19 cellular contexts compared by ENCODE assay signal in genomic region chrX:40808203-40808602, GRCh38.
DNase-seq lines count a peak whose midpoint lies in the region; ATAC-seq, FAIRE-seq and TF ChIP-seq lines count a peak whose summit lies in the region.
"Had no signal": no experiment of that assay in that cellular context is flagged by ENCODE, and none has a peak within 500 bp of the region (broad histone marks: within the 10 kb centered on the region; RNA-seq: fewer than 3 reads in every experiment).

No MANE protein-coding gene starts in this region.

- H3K27ac Mint-ChIP-seq in astrocyte (ENCODE audit: unreplicated experiment) (no peak overlapping the region), osteocyte (ENCODE audit: unreplicated experiment) (no peak overlapping the region)
- no peak overlapping the region for H3K27ac Mint-ChIP-seq in stimulated activated naive B cell treated with anti-CD40 and anti-IgM and Interleukin-4, amounts not matched to agents 10 μg/mL and 1 μg/mL and 100 μg/mL, for 72 hours
- H3K27ac Mint-ChIP-seq: B cell; CD4-positive, alpha-beta T cell; CD8-positive, alpha-beta T cell had no signal

- ATAC-seq in stimulated activated naive B cell treated with anti-CD40 and anti-IgM and Interleukin-4, amounts not matched to agents 10 μg/mL and 1 μg/mL and 100 μg/mL, for 72 hours (replicated peaks), result peak; percentile 70 to 74
- no peak for ATAC-seq in HG02970 (IDR thresholded peaks at IDR 0.05; ENCODE audit: low FRiP score, unreplicated experiment)
- ATAC-seq: CD8-positive, alpha-beta T cell had no signal

- H3K27me3 ChIP-seq in astrocyte (ENCODE audit: insufficient read depth, low read length), result no peaks in the 10 kb centered on the region

- H3K9me3 Mint-ChIP-seq in astrocyte (ENCODE audit: unreplicated experiment) (peaks cover 1% of the 10 kb centered on the region), osteocyte (ENCODE audit: unreplicated experiment) (no peaks in the 10 kb centered on the region)
- no peaks in the 10 kb centered on the region for H3K9me3 Mint-ChIP-seq in stimulated activated naive B cell treated with anti-CD40 and anti-IgM and Interleukin-4, amounts not matched to agents 10 μg/mL and 1 μg/mL and 100 μg/mL, for 72 hours
- H3K9me3 Mint-ChIP-seq: CD4-positive, alpha-beta T cell; CD8-positive, alpha-beta T cell had no signal

- no peak overlapping the region for H3K4me2 ChIP-seq in astrocyte (ENCODE audit: low read length)
- H3K4me2 ChIP-seq: A549; BLaER1 treated with 17β-estradiol and CSF1 and Interleukin-3, amounts not matched to agents 10 nM and 100 nM had no signal

- no peaks in the 10 kb centered on the region for H3K36me3 ChIP-seq in astrocyte (ENCODE audit: insufficient read depth, low read length)
- H3K36me3 ChIP-seq: BLaER1 treated with 17β-estradiol and CSF1 and Interleukin-3, amounts not matched to agents 10 nM and 100 nM had no signal

- H3K27me3 Mint-ChIP-seq in astrocyte (ENCODE audit: low read depth, unreplicated experiment) (no peaks in the 10 kb centered on the region), osteocyte (ENCODE audit: unreplicated experiment) (no peaks in the 10 kb centered on the region)
- peaks cover 0 to 15% of the 10 kb centered on the region in 2 donors for H3K27me3 Mint-ChIP-seq in stimulated activated naive B cell treated with anti-CD40 and anti-IgM and Interleukin-4, amounts not matched to agents 10 μg/mL and 1 μg/mL and 100 μg/mL, for 72 hours
- H3K27me3 Mint-ChIP-seq: B cell; CD4-positive, alpha-beta T cell had no signal

- no peak for DNase-seq in astrocyte (ENCODE audit: low read depth)
- DNase-seq in osteocyte (ENCODE audit: extremely low spot score, unreplicated experiment), result peak; percentile 15
- DNase-seq in stimulated activated naive B cell treated with anti-CD40 and anti-IgM and Interleukin-4, amounts not matched to agents 10 μg/mL and 1 μg/mL and 100 μg/mL, for 72 hours, result no peak
- DNase-seq in T-helper 1 cell, result no peak
- DNase-seq: AML-193; Caco-2; Calu3; CD4-positive, alpha-beta T cell; CD8-positive, alpha-beta T cell; DMS79 treated with DMSO at 0.1 percent for 48 hours; GF-D8 had no signal

- H3K9me3 ChIP-seq in astrocyte (ENCODE audit: insufficient read depth, low read depth, low read length), result no peaks in the 10 kb centered on the region
- H3K9me3 ChIP-seq: A549, Caco-2 had no signal

- H4K20me1 ChIP-seq in astrocyte (ENCODE audit: insufficient read depth, low read length), result no peaks in the 10 kb centered on the region
- H4K20me1 ChIP-seq: BLaER1 treated with 17β-estradiol and CSF1 and Interleukin-3, amounts not matched to agents 10 nM and 100 nM had no signal

- no peak overlapping the region for H3K27ac ChIP-seq in astrocyte (ENCODE audit: low read depth, low read length)
- H3K27ac ChIP-seq: 22Rv1; A549; BLaER1 treated with 17β-estradiol and CSF1 and Interleukin-3, amounts not matched to agents 10 nM and 100 nM; C4-2B had no signal

- TF ChIP-seq CTCF in astrocyte (IDR thresholded peaks at IDR 0.05; ENCODE audit: insufficient read depth, low read depth, low read length) (no peak), osteocyte (IDR thresholded peaks at IDR 0.05) (no peak)

- H3K79me2 ChIP-seq in astrocyte (ENCODE audit: insufficient read depth, low read length), result no peaks in the 10 kb centered on the region

- H2AFZ ChIP-seq in astrocyte (ENCODE audit: low read depth, low read length), result no peak overlapping the region

- no peak overlapping the region for H3K9ac ChIP-seq in astrocyte (ENCODE audit: low read length)
- H3K9ac ChIP-seq: BLaER1 treated with 17β-estradiol and CSF1 and Interleukin-3, amounts not matched to agents 10 nM and 100 nM had no signal

- H3K4me1 Mint-ChIP-seq in astrocyte (ENCODE audit: low read depth, unreplicated experiment) (no peaks in the 10 kb centered on the region), osteocyte (ENCODE audit: unreplicated experiment) (no peaks in the 10 kb centered on the region)
- H3K4me1 Mint-ChIP-seq in stimulated activated naive B cell treated with anti-CD40 and anti-IgM and Interleukin-4, amounts not matched to agents 10 μg/mL and 1 μg/mL and 100 μg/mL, for 72 hours, result peaks cover 9 to 12% of the 10 kb centered on the region in 2 donors
- H3K4me1 Mint-ChIP-seq: B cell had no signal

- H3K4me1 ChIP-seq in astrocyte (ENCODE audit: insufficient read depth, low read length), result no peaks in the 10 kb centered on the region
- H3K4me1 ChIP-seq: A549, Caco-2 had no signal

- no peak overlapping the region for H3K4me3 Mint-ChIP-seq in astrocyte (ENCODE audit: unreplicated experiment)
- no peak overlapping the region for H3K4me3 Mint-ChIP-seq in osteocyte (ENCODE audit: unreplicated experiment)
- no peak overlapping the region for H3K4me3 Mint-ChIP-seq in stimulated activated naive B cell treated with anti-CD40 and anti-IgM and Interleukin-4, amounts not matched to agents 10 μg/mL and 1 μg/mL and 100 μg/mL, for 72 hours
- H3K4me3 Mint-ChIP-seq: B cell; CD4-positive, alpha-beta T cell; CD8-positive, alpha-beta T cell had no signal

- H3K36me3 Mint-ChIP-seq in astrocyte (ENCODE audit: low read depth, unreplicated experiment) (no peaks in the 10 kb centered on the region), osteocyte (ENCODE audit: unreplicated experiment) (no peaks in the 10 kb centered on the region)
- no peaks in the 10 kb centered on the region for H3K36me3 Mint-ChIP-seq in stimulated activated naive B cell treated with anti-CD40 and anti-IgM and Interleukin-4, amounts not matched to agents 10 μg/mL and 1 μg/mL and 100 μg/mL, for 72 hours
- H3K36me3 Mint-ChIP-seq: CD8-positive, alpha-beta T cell had no signal

- H3K4me3 ChIP-seq in astrocyte (ENCODE audit: insufficient read depth, low read depth, low read length), result no peak overlapping the region
- H3K4me3 ChIP-seq: A549; BLaER1 treated with 17β-estradiol and CSF1 and Interleukin-3, amounts not matched to agents 10 nM and 100 nM had no signal

- peak; percentile 62 for FAIRE-seq in astrocyte (lab: Jason Lieb, UNC)
- FAIRE-seq: D721Med, G401.6 had no signal
